Comparison of ENCODE assay signal across 18 cellular contexts in genomic region chr7:79930604-79931003, GRCh38.
DNase-seq lines count a peak whose midpoint lies in the region; ATAC-seq and TF ChIP-seq lines count a peak whose summit lies in the region.
"Had no signal": no experiment of that assay in that cellular context is flagged by ENCODE, and none has a peak within 500 bp of the region (broad histone marks: within the 10 kb centered on the region; RNA-seq: fewer than 3 reads in every experiment).

No MANE protein-coding gene starts in this region.

- 69% methylated on average over 2 of the region's 2 CpGs for WGBS in mammary epithelial cell (ENCODE audit: low coverage, missing lambda C conversion rate)

- no peaks in the 10 kb centered on the region for H3K9me3 ChIP-seq in mammary epithelial cell (replicated peaks; ENCODE audit: insufficient read depth, low read length)
- H3K9me3 ChIP-seq: Peyer's patch had no signal

- no peaks in the 10 kb centered on the region for H3K36me3 ChIP-seq in mammary epithelial cell (ENCODE audit: insufficient read depth, low read length)
- no peaks in the 10 kb centered on the region for H3K36me3 ChIP-seq in brain microvascular endothelial cell (replicated peaks)
- H3K36me3 ChIP-seq: Peyer's patch had no signal

- intact Hi-C loops in mammary epithelial cell (cut with micrococcal nuclease) (no loop called here), MCF 10A (cut with micrococcal nuclease) (no loop called here)

- no TSS peak for BruUV-seq in mammary epithelial cell (replicated peaks; lab: Mats Ljungman, UMichigan)
- no TSS peak for BruUV-seq in MCF 10A (replicated peaks; lab: Mats Ljungman, UMichigan)

- H2AFZ ChIP-seq in mammary epithelial cell (ENCODE audit: low read depth, low read length): no peak overlapping the region

- H3K27me3 ChIP-seq in mammary epithelial cell (ENCODE audit: insufficient read depth, low read length) (peaks cover 2% of the 10 kb centered on the region), brain microvascular endothelial cell (replicated peaks) (no peaks in the 10 kb centered on the region)
- H3K27me3 ChIP-seq: Peyer's patch had no signal

- TF ChIP-seq CTCF in mammary epithelial cell (conservative IDR thresholded peaks at IDR 0.05 in 1 of 2, IDR thresholded peaks at IDR 0.05 in 1 of 2; ENCODE audit: extremely low read depth in 1 of 2, insufficient read depth in 1 of 2, low read depth in 1 of 2, low read length in 2 of 2): no peak
- TF ChIP-seq CTCF in MCF 10A (IDR thresholded peaks at IDR 0.05; ENCODE audit: unreplicated experiment): no peak
- TF ChIP-seq CTCF in brain microvascular endothelial cell (IDR thresholded peaks at IDR 0.05; ENCODE audit: low read depth, low read length, missing control alignments): no peak
- TF ChIP-seq CTCF in fibroblast of the aortic adventitia (IDR thresholded peaks at IDR 0.05; ENCODE audit: insufficient read depth, low read length): no peak

- H3K4me3 ChIP-seq in mammary epithelial cell (replicated peaks in 1 of 3; ENCODE audit: insufficient read depth in 1 of 3, low read depth in 2 of 3, low read length in 3 of 3) (no peak overlapping the region), brain microvascular endothelial cell (ENCODE audit: low read depth, low read length) (no peak overlapping the region), fibroblast of the aortic adventitia (ENCODE audit: low read depth, low read length) (no peak overlapping the region)
- H3K4me3 ChIP-seq: K562, Peyer's patch, SK-N-MC had no signal

- H3K27ac Mint-ChIP-seq in MCF 10A (ENCODE audit: low read depth, unreplicated experiment): no peak overlapping the region

- H3K4me1 ChIP-seq in mammary epithelial cell (ENCODE audit: insufficient read depth, low read length): no peaks in the 10 kb centered on the region
- H3K4me1 ChIP-seq: Peyer's patch had no signal

- H3K27me3 Mint-ChIP-seq in MCF 10A (ENCODE audit: insufficient read depth, unreplicated experiment): peaks cover 81% of the 10 kb centered on the region

- H4K20me1 ChIP-seq in mammary epithelial cell (ENCODE audit: insufficient read depth, low read length): no peaks in the 10 kb centered on the region

- H3K36me3 Mint-ChIP-seq in MCF 10A (ENCODE audit: insufficient read depth, unreplicated experiment): no peaks in the 10 kb centered on the region

- ATAC-seq in GM21423 (IDR thresholded peaks at IDR 0.05; ENCODE audit: unreplicated experiment): no peak
- ATAC-seq: K562 had no signal

- H3K27ac ChIP-seq in mammary epithelial cell (ENCODE audit: insufficient read depth, low read depth, low read length): no peak overlapping the region
- H3K27ac ChIP-seq in brain microvascular endothelial cell: no peak overlapping the region
- H3K27ac ChIP-seq: 22Rv1, HL-60, Peyer's patch, SK-N-MC had no signal

- no peaks in the 10 kb centered on the region for H3K9me3 Mint-ChIP-seq in MCF 10A (ENCODE audit: unreplicated experiment)

- H3K4me1 Mint-ChIP-seq in MCF 10A (ENCODE audit: insufficient read depth, unreplicated experiment): no peaks in the 10 kb centered on the region

- peak; percentile 36 for DNase-seq in mammary epithelial cell
- DNase-seq in MCF 10A (ENCODE audit: unreplicated experiment): no peak
- DNase-seq in brain microvascular endothelial cell: peak; percentile 8
- DNase-seq in fibroblast of the aortic adventitia (ENCODE audit: low read depth): peak; percentile 60
- DNase-seq in epidermal melanocyte (ENCODE audit: insufficient read length, low spot score): no peak
- no peak for DNase-seq in HT-29 (ENCODE audit: low spot score)
- no peak for DNase-seq in OCI-M1 (lab: John Stamatoyannopoulos, UW)
- DNase-seq: C1 segment of cervical spinal cord, NCI-H146, NCI-H2081, NCI-H524, Peyer's patch, Right ventricle myocardium superior had no signal

- CTCF ChIA-PET in mammary epithelial cell (lab: Charles Lee; ENCODE audit: low non-redundant PET) (no interaction called here), MCF 10A (lab: Yijun Ruan, JAX) (interaction anchor here (0.9 kb wide), 1 partner anchor 134 kb away, joined by 3 read pairs; no protein-coding TSS in a partner anchor)

- no peak overlapping the region for H3K4me2 ChIP-seq in mammary epithelial cell (ENCODE audit: insufficient read depth, low read depth, low read length)

- in situ Hi-C loops in mammary epithelial cell (cut with MboI; ENCODE audit: low sequenced_read_pairs in 2 of 2): no loop called here
- in situ Hi-C loops in brain microvascular endothelial cell (cut with HindIII; ENCODE audit: low pct_ligation_motif_present, low sequenced_read_pairs): no loop called here

- no peak overlapping the region for H3K4me3 Mint-ChIP-seq in MCF 10A (ENCODE audit: unreplicated experiment)

- H3K79me2 ChIP-seq in mammary epithelial cell (ENCODE audit: insufficient read depth, low read length): no peaks in the 10 kb centered on the region

- no peak overlapping the region for H3K9ac ChIP-seq in mammary epithelial cell (ENCODE audit: insufficient read depth, low read length)

- dilution Hi-C loops in mammary epithelial cell (cut with HindIII; ENCODE audit: low sequenced_read_pairs): no loop called here

- POLR2A ChIA-PET in MCF 10A (lab: Yijun Ruan, JAX): interaction anchor here (0.6 to 0.7 kb wide), 2 partner anchors 40 to 110 kb away, joined by 3 read pairs; no protein-coding TSS in a partner anchor

Comparison
In these comparisons a context has a peak if more than half of its experiments do, and no peak if none do; other contexts are left out.
1. DNase-seq: peak in mammary epithelial cell (single experiment), brain microvascular endothelial cell (single experiment) and fibroblast of the aortic adventitia (single experiment); none in MCF 10A (single experiment), epidermal melanocyte (single experiment), HT-29 (single experiment) and OCI-M1 (single experiment).